ENCODE assay signal across 13 cellular contexts in the genomic region with DNA sequence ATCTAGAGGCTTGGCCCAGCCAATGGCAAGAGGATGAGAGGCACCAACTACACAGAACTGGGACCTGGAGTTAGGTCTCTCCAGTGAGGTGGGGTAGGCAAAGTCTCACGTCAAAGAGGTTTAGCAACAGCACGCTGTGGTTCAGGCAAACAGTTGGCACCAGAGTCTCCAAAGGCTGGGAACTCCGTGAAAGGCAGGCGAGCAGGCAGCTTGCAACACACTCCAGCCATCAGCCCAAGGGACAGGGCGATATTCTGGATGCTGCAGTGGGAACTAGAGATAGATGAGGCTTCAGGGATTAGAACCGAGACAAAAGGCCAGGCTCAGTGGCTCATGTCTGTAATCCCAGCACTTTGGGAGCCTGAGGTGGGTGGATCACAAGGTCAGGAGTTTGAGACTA.
A peak's percentile ranks its signal among the peaks of the same experiment; 100 is the strongest.
DNase-seq lines count a peak whose midpoint lies in the region; ATAC-seq and TF ChIP-seq lines count a peak whose summit lies in the region.
"Had no signal": no experiment of that assay in that cellular context is flagged by ENCODE, and none has a peak within 500 bp of the region (broad histone marks: within the 10 kb centered on the region; RNA-seq: fewer than 3 reads in every experiment).

No MANE protein-coding gene starts in this region.

- peaks cover 3% of the 10 kb centered on the region; the same call in 1 of the 2 replicates for H4K20me1 ChIP-seq in OCI-LY3 (ENCODE audit: insufficient read depth, low read length)
- H4K20me1 ChIP-seq: BLaER1 treated with 17β-estradiol and CSF1 and Interleukin-3, amounts not matched to agents 10 nM and 100 nM had no signal

- H3K4me2 ChIP-seq in OCI-LY3 (ENCODE audit: low read length): 0 out of 2 replicates have a peak overlapping the region, but pooled peaks have one; percentile 36
- H3K4me2 ChIP-seq: BLaER1 treated with 17β-estradiol and CSF1 and Interleukin-3, amounts not matched to agents 10 nM and 100 nM had no signal

- TF ChIP-seq POLR2A in sigmoid colon (IDR thresholded peaks at IDR 0.05): no peak

- no peak overlapping the region for H3K9ac ChIP-seq in OCI-LY3 (ENCODE audit: low read length)
- H3K9ac ChIP-seq: BLaER1 treated with 17β-estradiol and CSF1 and Interleukin-3, amounts not matched to agents 10 nM and 100 nM had no signal

- H3K4me1 ChIP-seq in OCI-LY3 (ENCODE audit: low read length) (peaks cover 39% of the 10 kb centered on the region), heart right ventricle (peaks cover 0 to 54% (median 28%) of the 10 kb centered on the region in 9 donors), right cardiac atrium (ENCODE audit: control insufficient read depth, insufficient read depth, low read length) (peaks cover 4% of the 10 kb centered on the region), sigmoid colon (no peaks in the 10 kb centered on the region)

- H3K27me3 ChIP-seq in OCI-LY3 (ENCODE audit: low read depth, low read length) (peaks cover 12% of the 10 kb centered on the region), heart right ventricle (no peaks in the 10 kb centered on the region), right cardiac atrium (ENCODE audit: control insufficient read depth, insufficient read depth) (no peaks in the 10 kb centered on the region), sigmoid colon (no peaks in the 10 kb centered on the region)
- H3K27me3 ChIP-seq: BLaER1 treated with 17β-estradiol and CSF1 and Interleukin-3, amounts not matched to agents 10 nM and 100 nM had no signal

- H3K79me2 ChIP-seq in OCI-LY3 (ENCODE audit: low read length): no peaks in the 10 kb centered on the region

- ATAC-seq in heart right ventricle: peak in 5 of 8 donors; percentile 35 to 67 (median 38)
- peak; percentile 80 to 88 for ATAC-seq in right cardiac atrium

- intact Hi-C loops in heart right ventricle (cut with DNase I) (no loop called here), right cardiac atrium (cut with DNase I) (no loop called here), sigmoid colon (cut with DNase I) (no loop called here)

- no peak for TF ChIP-seq EP300 in sigmoid colon (IDR thresholded peaks at IDR 0.05)

- H2AFZ ChIP-seq in OCI-LY3 (ENCODE audit: low read depth, low read length): no peak overlapping the region

- H3K4me3 ChIP-seq in OCI-LY3 (ENCODE audit: low read length) (no peak overlapping the region), heart right ventricle (no peak overlapping the region), right cardiac atrium (ENCODE audit: low read length) (no peak overlapping the region), sigmoid colon (no peak overlapping the region)
- H3K4me3 ChIP-seq: BLaER1 treated with 17β-estradiol and CSF1 and Interleukin-3, amounts not matched to agents 10 nM and 100 nM had no signal

- DNase-seq in heart right ventricle (peak in 1 of 2 donors; percentile 45), right cardiac atrium (peak in 2 of 3 donors; percentile 73 to 78), sigmoid colon (peak; percentile 49), NCI-H510A (lab: John Stamatoyannopoulos, UW) (no peak), NCI-H1092 (lab: John Stamatoyannopoulos, UW) (no peak), GOT3 (lab: John Stamatoyannopoulos, UW) (no peak)
- DNase-seq: 8988T; CD4-positive, CD25-positive, alpha-beta regulatory T cell; DMS53; GF-D8 had no signal

- H3K36me3 ChIP-seq in OCI-LY3 (replicated peaks; ENCODE audit: low read depth, low read length) (no peaks in the 10 kb centered on the region), heart right ventricle (no peaks in the 10 kb centered on the region), sigmoid colon (no peaks in the 10 kb centered on the region)
- H3K36me3 ChIP-seq: BLaER1 treated with 17β-estradiol and CSF1 and Interleukin-3, amounts not matched to agents 10 nM and 100 nM had no signal

- TF ChIP-seq CTCF in OCI-LY3 (IDR thresholded peaks at IDR 0.05; ENCODE audit: low read depth, low read length): no peak
- no peak for TF ChIP-seq CTCF in heart right ventricle (IDR thresholded peaks at IDR 0.05)
- no peak for TF ChIP-seq CTCF in sigmoid colon (IDR thresholded peaks at IDR 0.05)

- H3K9me3 ChIP-seq in OCI-LY3 (ENCODE audit: insufficient read depth, low read length) (no peaks in the 10 kb centered on the region), heart right ventricle (peaks cover 0 to 7% (median 0%) of the 10 kb centered on the region in 11 donors), right cardiac atrium (ENCODE audit: control insufficient read depth, low read length) (no peaks in the 10 kb centered on the region), sigmoid colon (no peaks in the 10 kb centered on the region)

- 70 to 72% methylated on average over 6 of the region's 6 CpGs for WGBS in heart right ventricle, 2 donors
- WGBS in right cardiac atrium: 79% methylated on average over 6 of the region's 6 CpGs
- 83 to 91% methylated on average over 6 of the region's 6 CpGs for WGBS in sigmoid colon, 2 donors

- H3K27ac ChIP-seq in OCI-LY3 (ENCODE audit: low read length) (no peak overlapping the region), heart right ventricle (peak overlapping the region in 3 of 10 donors; percentile 19 to 41 (median 28)), right cardiac atrium (ENCODE audit: low read length) (no peak overlapping the region), sigmoid colon (no peak overlapping the region)
- H3K27ac ChIP-seq: BLaER1 treated with 17β-estradiol and CSF1 and Interleukin-3, amounts not matched to agents 10 nM and 100 nM; HL-60 had no signal

Comparison
In these comparisons a context has a peak if more than half of its experiments do, and no peak if none do; other contexts are left out.
1. DNase-seq: peak in right cardiac atrium (2 of 3) and sigmoid colon (single experiment); none in NCI-H510A (single experiment), NCI-H1092 (single experiment) and GOT3 (single experiment).